ENCODE assay signal across 1 cellular context in the genomic region with DNA sequence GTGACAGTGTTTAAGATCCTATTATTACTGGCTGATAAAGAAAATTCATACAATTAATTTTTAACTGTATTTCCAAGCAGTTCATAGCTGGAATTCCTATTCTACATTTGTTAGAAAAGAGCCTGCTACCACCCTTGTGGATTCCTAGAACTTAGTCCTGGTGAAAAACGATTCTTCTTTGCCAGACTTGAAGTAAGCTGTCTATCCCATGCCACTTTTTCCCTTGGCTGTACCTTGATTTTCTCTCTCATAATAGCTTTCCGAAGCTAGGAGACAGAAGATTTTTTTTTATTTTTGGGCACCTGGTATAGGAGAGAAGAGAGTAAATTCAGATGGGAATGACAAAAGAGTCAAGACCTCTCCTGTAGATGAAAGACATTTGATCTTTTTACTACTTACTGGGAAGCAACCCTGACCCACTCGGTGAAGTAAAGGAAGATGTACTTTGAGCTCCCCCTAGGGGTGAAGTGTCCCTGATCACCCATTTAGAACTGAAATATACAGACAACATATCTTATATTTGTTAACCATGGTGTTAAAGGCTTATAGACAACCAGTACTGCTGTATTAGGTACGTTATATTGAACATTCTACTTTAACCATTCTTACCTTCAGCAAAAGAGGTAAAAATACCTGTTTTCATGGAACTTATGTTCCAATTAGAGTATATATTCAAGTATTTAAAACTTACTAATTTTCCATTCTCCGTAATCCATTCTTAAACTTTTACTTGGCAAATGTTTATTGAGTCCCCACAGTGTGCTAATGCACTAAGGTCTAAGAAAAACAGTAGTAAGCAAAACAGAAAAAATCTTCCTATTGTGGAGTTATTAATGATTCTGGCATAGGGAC.
TF ChIP-seq lines count a peak whose summit lies in the region.

No MANE protein-coding gene starts in this region.

TF ChIP-seq in GM12878, 131 proteins besides CTCF, POLR2A, EP300 and RAD21:
- peak; percentile 47; the same call in 1 of the 2 replicates for TF ChIP-seq SMC3 (IDR thresholded peaks at IDR 0.05; ENCODE audit: borderline replicate concordance, low read length)
- TF ChIP-seq, protein P1, sequence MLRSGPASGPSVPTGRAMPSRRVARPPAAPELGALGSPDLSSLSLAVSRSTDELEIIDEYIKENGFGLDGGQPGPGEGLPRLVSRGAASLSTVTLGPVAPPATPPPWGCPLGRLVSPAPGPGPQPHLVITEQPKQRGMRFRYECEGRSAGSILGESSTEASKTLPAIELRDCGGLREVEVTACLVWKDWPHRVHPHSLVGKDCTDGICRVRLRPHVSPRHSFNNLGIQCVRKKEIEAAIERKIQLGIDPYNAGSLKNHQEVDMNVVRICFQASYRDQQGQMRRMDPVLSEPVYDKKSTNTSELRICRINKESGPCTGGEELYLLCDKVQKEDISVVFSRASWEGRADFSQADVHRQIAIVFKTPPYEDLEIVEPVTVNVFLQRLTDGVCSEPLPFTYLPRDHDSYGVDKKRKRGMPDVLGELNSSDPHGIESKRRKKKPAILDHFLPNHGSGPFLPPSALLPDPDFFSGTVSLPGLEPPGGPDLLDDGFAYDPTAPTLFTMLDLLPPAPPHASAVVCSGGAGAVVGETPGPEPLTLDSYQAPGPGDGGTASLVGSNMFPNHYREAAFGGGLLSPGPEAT (IDR thresholded peaks at IDR 0.05; ENCODE audit: low read depth), result no peak
